8 cellular contexts compared by ENCODE assay signal in the genomic region with DNA sequence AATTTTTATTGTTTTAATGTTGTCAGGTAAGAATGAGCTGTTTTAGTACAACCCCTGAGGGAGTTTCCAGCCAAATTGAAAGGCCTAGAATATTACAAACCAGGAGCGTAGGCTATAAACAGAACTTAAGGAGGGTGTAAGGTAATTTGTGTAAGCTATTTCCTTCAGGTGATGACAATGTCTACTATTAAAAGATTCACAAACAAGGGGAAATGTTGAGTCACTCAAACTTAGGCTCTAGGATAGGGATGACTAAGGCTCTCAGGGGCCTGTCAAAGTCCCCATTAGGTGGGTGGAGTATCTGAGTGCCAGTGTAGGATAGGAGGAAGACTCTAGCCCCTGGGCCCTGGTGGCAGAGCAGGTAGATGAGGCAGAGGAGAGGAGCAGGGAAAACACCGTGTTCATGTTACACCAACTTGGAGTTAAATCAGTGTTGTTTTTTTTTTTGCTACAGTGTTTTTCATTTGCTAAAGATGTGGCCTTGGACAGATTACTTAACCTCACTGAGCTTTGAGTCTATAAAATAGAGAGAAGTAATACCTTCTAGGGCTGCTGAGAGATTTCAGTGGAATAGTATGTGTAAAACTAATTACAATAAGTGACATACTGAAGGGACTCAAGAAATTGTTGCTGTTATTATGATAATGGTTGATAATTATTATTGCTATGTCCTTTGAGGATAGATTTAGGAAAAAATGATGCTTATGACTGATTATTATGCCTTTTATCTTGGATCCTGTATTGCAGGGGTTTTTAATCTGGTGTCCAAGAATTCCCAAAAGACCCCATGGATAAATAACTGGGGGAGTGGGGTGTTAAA. TPM values are rescaled to one million over a fixed set of nuclear protein-coding genes. Genes with fewer than 3 reads are reported as not detected.
DNase-seq lines count a peak whose midpoint lies in the region; ATAC-seq, FAIRE-seq and TF ChIP-seq lines count a peak whose summit lies in the region.

No MANE protein-coding gene starts in this region.

- DNase-seq in Caki2 (ENCODE audit: low read depth) (peak; percentile 90), GM12878 (ENCODE audit: low read depth, low spot score) (no peak), lung microvascular endothelial cell (ENCODE audit: low read depth in 2 of 2) (peak; percentile 70 to 93), GF-D8 (lab: John Stamatoyannopoulos, UW) (no peak)
- DNase-seq in activated CD4-positive, CD25-positive, alpha-beta regulatory T cell treated with anti-CD3 and anti-CD28 coated beads, Interleukin-2, amount 50 U/mL, for 72 hours = no peak

- in situ Hi-C loops in Caki2 (cut with HindIII; ENCODE audit: low pct_unique_long_range_greater_than_20kb, low sequenced_read_pairs) = no loop called here
- in situ Hi-C loops in GM12878 (cut with MboI) = no loop called here

- H3K4me1 ChIP-seq in GM12878 (ENCODE audit: control insufficient read depth, insufficient read depth, low read length) = no peaks in the 10 kb centered on the region

- intact Hi-C loops in GM12878 (cut with micrococcal nuclease; ENCODE audit: unreplicated experiment) = no loop called here

- SMC1A ChIA-PET in GM12878 (lab: Charles Lee; ENCODE audit: uncharacterized antibody, unreplicated experiment) = no interaction called here

- RAD21 ChIA-PET in GM12878 (lab: Charles Lee; ENCODE audit: unreplicated experiment) = no interaction called here

- H3K9ac ChIP-seq in GM12878 (ENCODE audit: control insufficient read depth, insufficient read depth, low read length) = no peak overlapping the region

- CTCF ChIA-PET in GM12878 (lab: Yijun Ruan, JAX) = interaction anchor here (1.0 kb wide), 1 partner anchor 15 kb away, joined by 5 read pairs; no protein-coding TSS in a partner anchor

- no peak overlapping the region for H3K27ac ChIP-seq in GM12878 (ENCODE audit: control insufficient read depth, insufficient read depth)

- FAIRE-seq in GM12878 (lab: Jason Lieb, UNC) = no peak

- 24% methylated on average over 2 of the region's 2 CpGs for WGBS in GM12878 (ENCODE audit: insufficient coverage, insufficient replicate concordance, low lambda C conversion rate, missing lambda C conversion rate)

- no peaks in the 10 kb centered on the region for H3K36me3 ChIP-seq in GM12878 (ENCODE audit: control insufficient read depth in 2 of 2, insufficient read depth in 2 of 2, low read length in 1 of 2)

- BruUV-seq in GM12878 (replicated peaks; lab: Mats Ljungman, UMichigan) = no TSS peak

- no peak for TF ChIP-seq POLR2A in GM12878 (IDR thresholded peaks at IDR 0.05; ENCODE audit: low read depth, low read length)

- H4K20me1 ChIP-seq in GM12878 (ENCODE audit: control insufficient read depth, insufficient read depth) = no peaks in the 10 kb centered on the region

- no peak for TF ChIP-seq CTCF in GM12878 (IDR thresholded peaks at IDR 0.05 in 2 of 3, conservative IDR thresholded peaks at IDR 0.05 in 1 of 3; ENCODE audit: control insufficient read depth in 2 of 3, extremely low read depth in 1 of 3, insufficient read depth in 1 of 3, low read depth in 3 of 3, low read length in 3 of 3)

- POLR2A ChIA-PET in GM12878 (lab: Charles Lee) = no interaction called here

- no peak overlapping the region for H3K4me3 ChIP-seq in GM12878

- TF ChIP-seq RAD21 in GM12878 (IDR thresholded peaks at IDR 0.05; ENCODE audit: insufficient read depth, low read depth, low read length) = no peak

- no peak overlapping the region for H3K4me2 ChIP-seq in GM12878 (ENCODE audit: control insufficient read depth, insufficient read depth)

- no peaks in the 10 kb centered on the region for H3K9me3 ChIP-seq in GM12878 (replicated peaks; ENCODE audit: control insufficient read depth, insufficient read depth, low read length)

- H2AFZ ChIP-seq in GM12878 (ENCODE audit: control insufficient read depth, low read depth, low read length) = no peak overlapping the region

- H3K79me2 ChIP-seq in GM12878 (ENCODE audit: control insufficient read depth, insufficient read depth, low read length) = no peaks in the 10 kb centered on the region

- TF ChIP-seq EP300 in GM12878 (IDR thresholded peaks at IDR 0.05; ENCODE audit: borderline replicate concordance in 1 of 2, control insufficient read depth in 1 of 2, low read depth in 2 of 2, low read length in 2 of 2) = no peak

- H3K27me3 ChIP-seq in GM12878 (replicated peaks in 1 of 2; ENCODE audit: control insufficient read depth in 2 of 2, insufficient read depth in 2 of 2, low read length in 1 of 2) = no peaks in the 10 kb centered on the region; a peak in 2 of 4 replicates

- peak; percentile 54 for ATAC-seq in HG02884 (IDR thresholded peaks at IDR 0.05; ENCODE audit: unreplicated experiment)
- peak; percentile 81 for ATAC-seq in GM12878
- no peak for ATAC-seq in HG03108 (IDR thresholded peaks at IDR 0.05; ENCODE audit: unreplicated experiment)
- no peak for ATAC-seq in GM19455 (IDR thresholded peaks at IDR 0.05; ENCODE audit: unreplicated experiment)

TF ChIP-seq in GM12878, 131 proteins besides CTCF, POLR2A, EP300 and RAD21 (continues in another document):
- TF ChIP-seq POU2F2 (IDR thresholded peaks at IDR 0.05; ENCODE audit: borderline replicate concordance, low read depth, low read length) (no peak), ATF7 (IDR thresholded peaks at IDR 0.05; ENCODE audit: low read depth) (0 out of 2 replicates have a peak, but pooled peaks have one; percentile 14), CHD2 (IDR thresholded peaks at IDR 0.05; ENCODE audit: borderline replicate concordance, low read depth, low read length) (no peak), CBX3 (IDR thresholded peaks at IDR 0.05; ENCODE audit: borderline replicate concordance, low read depth) (no peak), ZSCAN29 (IDR thresholded peaks at IDR 0.05) (no peak)
- TF ChIP-seq, protein P1, sequence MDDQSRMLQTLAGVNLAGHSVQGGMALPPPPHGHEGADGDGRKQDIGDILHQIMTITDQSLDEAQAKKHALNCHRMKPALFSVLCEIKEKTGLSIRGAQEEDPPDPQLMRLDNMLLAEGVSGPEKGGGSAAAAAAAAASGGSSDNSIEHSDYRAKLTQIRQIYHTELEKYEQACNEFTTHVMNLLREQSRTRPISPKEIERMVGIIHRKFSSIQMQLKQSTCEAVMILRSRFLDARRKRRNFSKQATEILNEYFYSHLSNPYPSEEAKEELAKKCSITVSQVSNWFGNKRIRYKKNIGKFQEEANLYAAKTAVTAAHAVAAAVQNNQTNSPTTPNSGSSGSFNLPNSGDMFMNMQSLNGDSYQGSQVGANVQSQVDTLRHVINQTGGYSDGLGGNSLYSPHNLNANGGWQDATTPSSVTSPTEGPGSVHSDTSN (IDR thresholded peaks at IDR 0.05; ENCODE audit: insufficient replicate concordance, low read depth, low read length) = no peak
- TF ChIP-seq, protein P2, sequence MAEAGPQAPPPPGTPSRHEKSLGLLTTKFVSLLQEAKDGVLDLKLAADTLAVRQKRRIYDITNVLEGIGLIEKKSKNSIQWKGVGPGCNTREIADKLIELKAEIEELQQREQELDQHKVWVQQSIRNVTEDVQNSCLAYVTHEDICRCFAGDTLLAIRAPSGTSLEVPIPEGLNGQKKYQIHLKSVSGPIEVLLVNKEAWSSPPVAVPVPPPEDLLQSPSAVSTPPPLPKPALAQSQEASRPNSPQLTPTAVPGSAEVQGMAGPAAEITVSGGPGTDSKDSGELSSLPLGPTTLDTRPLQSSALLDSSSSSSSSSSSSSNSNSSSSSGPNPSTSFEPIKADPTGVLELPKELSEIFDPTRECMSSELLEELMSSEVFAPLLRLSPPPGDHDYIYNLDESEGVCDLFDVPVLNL (IDR thresholded peaks at IDR 0.05; ENCODE audit: low read depth, low read length) = no peak

RNA-seq across cellular contexts. Expression of gene TM4SF1, which starts 10.2 kb away (rescaled TPM):
- 60.5 and 64.6 TPM in 2 replicates for total RNA-seq in Caki2 (2014; rRNA removed; shearing (Covaris generic); ENCODE audit: low replicate concordance)
- total RNA-seq in GM12878 (2013; cell fraction: nucleolus; rRNA removed) = 0.42 TPM in 1 of 2 replicates, not detected in the other
- total RNA-seq in GM12878 (2014; rRNA removed) = not detected in 2 replicates
- total RNA-seq in GM12878 (2014; rRNA removed; fragmentation: Illumina TruSeq; extraction: Trizol) = not detected in 2 replicates
- total RNA-seq in GM12878 (2021) = 0.56 and 1.2 TPM in 2 replicates
- not detected for polyA plus RNA-seq in GM12878 (2011; ENCODE audit: low read depth)
- 0.05 TPM in 1 of 2 replicates, not detected in the other for polyA plus RNA-seq in GM12878 (2011; rRNA removed)
- 0.07 and 0.10 TPM in 2 replicates for polyA plus RNA-seq in GM12878 (2011; cell fraction: cytosol; rRNA removed)
- polyA plus RNA-seq in GM12878 (2011; cell fraction: nucleus; rRNA removed) = not detected in 2 replicates
- not detected in 2 replicates for polyA plus RNA-seq in GM12878 (2012)
- polyA plus RNA-seq in GM12878 (2014; fragmentation: Illumina TruSeq; extraction: Trizol) = not detected in 2 replicates
- not detected for polyA plus RNA-seq in GM12878 (2014; fragmentation: Nextera tagmentation; extraction: Ambion mirVana)
- polyA plus RNA-seq in GM12878 (2014; rRNA removed) = not detected in 2 replicates
- polyA plus RNA-seq in GM12878 (2016; fragmentation: Nextera tagmentation; extraction: Ambion mirVana) = not detected
- not detected in 2 replicates for polyA minus RNA-seq in GM12878 (2011; rRNA and poly(A)+ RNA removed)
- polyA minus RNA-seq in GM12878 (2011; cell fraction: cytosol; rRNA and poly(A)+ RNA removed) = 7.8 and 15.4 TPM in 2 replicates
- 1.2 and 2.5 TPM in 2 replicates for polyA minus RNA-seq in GM12878 (2011; cell fraction: nucleus; rRNA and poly(A)+ RNA removed)
- total RNA-seq in lung microvascular endothelial cell = 1,181 and 1,820 TPM in 2 replicates

RNA-seq across cellular contexts. Expression of gene TM4SF18, which starts 33.8 kb away (rescaled TPM):
- total RNA-seq in Caki2 (2014; rRNA removed; shearing (Covaris generic); ENCODE audit: low replicate concordance) = 5.9 and 9.3 TPM in 2 replicates
- not detected in 2 replicates for total RNA-seq in GM12878 (2013; cell fraction: nucleolus; rRNA removed)
- total RNA-seq in GM12878 (2014; rRNA removed) (not detected in 2 replicates), GM12878 (2014; rRNA removed; fragmentation: Illumina TruSeq; extraction: Trizol) (not detected in 2 replicates), GM12878 (2021) (not detected in 2 replicates), lung microvascular endothelial cell (150 and 273 TPM in 2 replicates)
- not detected for polyA plus RNA-seq in GM12878 (2011; ENCODE audit: low read depth)
- polyA plus RNA-seq in GM12878 (2011; rRNA removed) (not detected in 2 replicates), GM12878 (2014; fragmentation: Illumina TruSeq; extraction: Trizol) (0.01 TPM in 1 of 2 replicates, not detected in the other), GM12878 (2014; fragmentation: Nextera tagmentation; extraction: Ambion mirVana) (not detected), GM12878 (2014; rRNA removed) (not detected in 2 replicates), GM12878 (2016; fragmentation: Nextera tagmentation; extraction: Ambion mirVana) (not detected)
- polyA plus RNA-seq in GM12878 (2011; cell fraction: cytosol; rRNA removed) = not detected in 2 replicates
- not detected in 2 replicates for polyA plus RNA-seq in GM12878 (2011; cell fraction: nucleus; rRNA removed)
- not detected in 2 replicates for polyA plus RNA-seq in GM12878 (2012)
- polyA minus RNA-seq in GM12878 (2011; rRNA and poly(A)+ RNA removed) = not detected in 2 replicates
- polyA minus RNA-seq in GM12878 (2011; cell fraction: cytosol; rRNA and poly(A)+ RNA removed) = not detected in 2 replicates
- polyA minus RNA-seq in GM12878 (2011; cell fraction: nucleus; rRNA and poly(A)+ RNA removed) = not detected in 2 replicates

Comparison
In these comparisons a context has a peak if more than half of its experiments do, and no peak if none do; other contexts are left out.
1. DNase-seq: peak in Caki2 (single experiment) and lung microvascular endothelial cell (2 of 2); none in GM12878 (single experiment), GF-D8 (single experiment) and activated CD4-positive, CD25-positive, alpha-beta regulatory T cell treated with anti-CD3 and anti-CD28 coated beads, Interleukin-2, amount 50 U/mL, for 72 hours (single experiment).
2. ATAC-seq: peak in HG02884 (single experiment) and GM12878 (single experiment); none in HG03108 (single experiment) and GM19455 (single experiment).
3. RNA of gene TM4SF1, which starts 10.2 kb away (total RNA-seq): 1,181 to 1,820 TPM in lung microvascular endothelial cell and 60.5 to 64.6 TPM in Caki2; 0.42 to 1.2 TPM in GM12878; every median in the first group is over 10 times any median in the second.
4. RNA of gene TM4SF18, which starts 33.8 kb away (total RNA-seq): 150 to 273 TPM in lung microvascular endothelial cell; 5.9 to 9.3 TPM in Caki2 and not detected in GM12878; every median in the first group is over 10 times any median in the second.